ENCODE assay signal across 1 cellular context in the genomic region with DNA sequence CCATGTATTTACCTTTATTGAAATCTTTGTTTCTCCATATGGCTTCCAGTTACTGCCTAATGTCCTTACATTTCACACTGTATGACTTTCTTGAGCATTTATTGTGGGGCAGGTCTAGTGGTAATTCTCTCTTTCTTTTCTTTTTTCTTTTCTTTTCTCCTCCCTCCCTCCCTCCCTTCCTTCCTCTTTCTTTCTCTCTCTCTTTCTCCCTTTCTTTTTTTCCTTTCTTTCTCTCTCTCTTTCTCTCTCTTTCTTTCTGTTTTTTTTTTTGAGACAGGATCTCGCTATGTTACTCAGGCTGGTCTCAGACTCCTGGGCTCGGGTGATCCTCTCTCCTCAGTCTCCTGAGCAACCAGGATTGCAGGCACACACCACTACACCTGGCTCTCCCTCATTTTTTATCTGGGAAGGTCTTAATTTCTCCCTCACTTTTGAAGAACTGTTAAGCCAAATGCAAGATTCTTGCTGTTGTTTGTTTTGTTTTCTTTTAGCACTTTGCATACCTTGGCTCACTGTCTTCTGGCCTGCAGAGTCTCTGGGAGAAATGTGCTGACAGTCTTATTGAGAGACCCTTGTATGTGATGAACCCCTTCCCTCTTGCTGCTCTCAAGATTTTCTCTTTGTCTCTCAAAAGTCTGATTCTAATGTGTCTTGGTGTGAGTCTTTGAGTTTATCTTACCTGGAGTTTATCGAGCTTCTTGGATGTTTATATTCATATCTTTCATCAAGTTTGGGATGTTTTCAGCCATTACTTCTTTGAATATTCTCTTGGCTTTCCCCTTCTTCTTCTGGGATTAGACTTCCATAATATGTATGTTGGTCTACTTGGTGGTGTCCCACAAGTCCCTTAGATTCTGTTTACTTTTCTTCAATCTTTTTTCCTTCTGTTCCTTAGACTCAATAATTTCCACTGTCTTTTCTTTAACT.
TF ChIP-seq lines count a peak whose summit lies in the region.

No MANE protein-coding gene starts in this region.

TF ChIP-seq in HEK293, 187 proteins besides CTCF, POLR2A, EP300 and RAD21 (continued from another document):
- TF ChIP-seq, protein P1, sequence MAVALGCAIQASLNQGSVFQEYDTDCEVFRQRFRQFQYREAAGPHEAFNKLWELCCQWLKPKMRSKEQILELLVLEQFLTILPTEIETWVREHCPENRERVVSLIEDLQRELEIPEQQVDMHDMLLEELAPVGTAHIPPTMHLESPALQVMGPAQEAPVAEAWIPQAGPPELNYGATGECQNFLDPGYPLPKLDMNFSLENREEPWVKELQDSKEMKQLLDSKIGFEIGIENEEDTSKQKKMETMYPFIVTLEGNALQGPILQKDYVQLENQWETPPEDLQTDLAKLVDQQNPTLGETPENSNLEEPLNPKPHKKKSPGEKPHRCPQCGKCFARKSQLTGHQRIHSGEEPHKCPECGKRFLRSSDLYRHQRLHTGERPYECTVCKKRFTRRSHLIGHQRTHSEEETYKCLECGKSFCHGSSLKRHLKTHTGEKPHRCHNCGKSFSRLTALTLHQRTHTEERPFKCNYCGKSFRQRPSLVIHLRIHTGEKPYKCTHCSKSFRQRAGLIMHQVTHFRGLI (tag by site-specific recombination; IDR thresholded peaks at IDR 0.05) = no peak
- TF ChIP-seq ZNF561 (tag by site-specific recombination; IDR thresholded peaks at IDR 0.05; ENCODE audit: borderline replicate concordance) = no peak
- TF ChIP-seq ZNF792 (tag by site-specific recombination; IDR thresholded peaks at IDR 0.05) = no peak
- no peak for TF ChIP-seq ZNF624 (tag by site-specific recombination; IDR thresholded peaks at IDR 0.05)
